23 cellular contexts compared by ENCODE assay signal in genomic region chr6:67560068-67560467, GRCh38.
"Had no signal": no experiment of that assay in that cellular context is flagged by ENCODE, and none has a peak within 500 bp of the region (broad histone marks: within the 10 kb centered on the region; RNA-seq: fewer than 3 reads in every experiment).

No MANE protein-coding gene starts in this region.

- H3K4me1 ChIP-seq: esophagus muscularis mucosa, foreskin keratinocyte, gastroesophageal sphincter, heart left ventricle, parathyroid adenoma, right atrium auricular region, sigmoid colon, stomach, thyroid gland, vagina had no signal

- H3K79me2 ChIP-seq: hepatocyte, parathyroid adenoma had no signal

- H3K4me2 ChIP-seq: hepatocyte had no signal

- DNase-seq: effector memory CD4-positive, alpha-beta T cell; foreskin keratinocyte; heart left ventricle; kidney; mucosa of descending colon; naive B cell; sigmoid colon; stimulated activated CD4-positive, alpha-beta T cell treated with anti-CD3 and anti-CD28 coated beads, Interleukin-2, amount 100 ng/mL, for 24 hours; stimulated activated CD4-positive, alpha-beta T cell treated with anti-CD3 and anti-CD28 coated beads, Interleukin-4, amount 100 ng/mL, for 24 hours; stimulated activated naive CD4-positive, alpha-beta T cell treated with Interleukin-2 at 50 U/mL for 16 hours; stomach; thyroid gland; trophoblast cell had no signal

- H3K4me3 ChIP-seq: esophagus muscularis mucosa, gastroesophageal sphincter, heart left ventricle, hepatocyte, lung, mucosa of descending colon, right atrium auricular region, sigmoid colon, stomach, thyroid gland, vagina had no signal

- H3K9ac ChIP-seq: parathyroid adenoma had no signal

- H3K36me3 ChIP-seq: esophagus muscularis mucosa, gastroesophageal sphincter, heart left ventricle, right atrium auricular region, sigmoid colon, stomach, thyroid gland, vagina had no signal

- H2AFZ ChIP-seq: hepatocyte, parathyroid adenoma had no signal

- H3K9me3 ChIP-seq: esophagus muscularis mucosa, gastroesophageal sphincter, right atrium auricular region, thyroid gland, vagina had no signal

- ATAC-seq: foreskin keratinocyte; gastroesophageal sphincter; heart left ventricle; left lobe of liver; mucosa of descending colon; natural killer cell treated with Interleukin-12 subunit alpha and Interleukin-12 subunit beta and Interleukin-15 and Interleukin-18, amount 100 ng/mL, for 72 hours; stimulated activated effector memory CD8-positive, alpha-beta T cell treated with anti-CD3 and anti-CD28 coated beads, Interleukin-12 subunit alpha, Interleukin-12 subunit beta, amount 100 ng/mL, for 72 hours had no signal

- H3K27me3 ChIP-seq: esophagus muscularis mucosa, foreskin keratinocyte, gastroesophageal sphincter, heart left ventricle, hepatocyte, right atrium auricular region, sigmoid colon, stomach, thyroid gland, vagina had no signal

- H3K27ac ChIP-seq: esophagus muscularis mucosa, foreskin keratinocyte, gastroesophageal sphincter, heart left ventricle, hepatocyte, parathyroid adenoma, right atrium auricular region, sigmoid colon, stomach, thyroid gland, vagina had no signal
